Comparison of ENCODE assay signal across 1 cellular context in the genomic region with DNA sequence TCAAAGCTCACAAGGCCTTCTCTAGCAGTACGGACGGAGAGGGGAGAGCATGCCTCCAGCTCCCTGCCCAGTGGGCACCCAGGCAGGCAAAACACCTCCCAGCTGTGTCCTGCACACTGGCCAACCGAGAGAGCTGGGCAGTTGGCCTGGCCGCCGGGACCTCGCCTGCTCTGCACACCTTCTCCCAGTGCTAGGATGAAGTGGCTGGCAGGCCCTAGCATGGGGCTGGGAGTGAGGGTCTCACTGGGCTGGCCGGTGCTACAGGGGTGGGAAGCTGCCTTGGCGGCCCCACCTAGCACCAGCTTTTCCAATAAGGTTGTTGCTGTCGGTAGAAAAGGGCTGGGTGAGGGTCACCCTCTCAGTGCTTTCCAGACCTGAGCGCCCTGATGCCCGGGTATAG.
TF ChIP-seq lines count a peak whose summit lies in the region.

No MANE protein-coding gene starts in this region.

TF ChIP-seq in H1, 55 proteins besides CTCF, POLR2A, EP300 and RAD21:
- TF ChIP-seq BRCA1 (IDR thresholded peaks at IDR 0.05; ENCODE audit: low read depth, low read length), result no peak
- no peak for TF ChIP-seq CBX8 (IDR thresholded peaks at IDR 0.05; ENCODE audit: borderline replicate concordance, low read depth, low read length)
- TF ChIP-seq, protein P1, sequence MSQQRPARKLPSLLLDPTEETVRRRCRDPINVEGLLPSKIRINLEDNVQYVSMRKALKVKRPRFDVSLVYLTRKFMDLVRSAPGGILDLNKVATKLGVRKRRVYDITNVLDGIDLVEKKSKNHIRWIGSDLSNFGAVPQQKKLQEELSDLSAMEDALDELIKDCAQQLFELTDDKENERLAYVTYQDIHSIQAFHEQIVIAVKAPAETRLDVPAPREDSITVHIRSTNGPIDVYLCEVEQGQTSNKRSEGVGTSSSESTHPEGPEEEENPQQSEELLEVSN (IDR thresholded peaks at IDR 0.05), result no peak
- TF ChIP-seq SRF (IDR thresholded peaks at IDR 0.05; ENCODE audit: low read depth, low read length), result no peak
- no peak for TF ChIP-seq TCF12 (IDR thresholded peaks at IDR 0.05; ENCODE audit: low read depth, low read length)
- no peak for TF ChIP-seq SP2 (IDR thresholded peaks at IDR 0.05; ENCODE audit: low read length)
- TF ChIP-seq SP1 (IDR thresholded peaks at IDR 0.05; ENCODE audit: low read depth, low read length), result no peak
- no peak for TF ChIP-seq CTBP2 (IDR thresholded peaks at IDR 0.05; ENCODE audit: borderline replicate concordance, insufficient read depth, insufficient read length, low read length)
- TF ChIP-seq SUZ12 (IDR thresholded peaks at IDR 0.05; ENCODE audit: low read length), result no peak
- no peak for TF ChIP-seq CHD1 (IDR thresholded peaks at IDR 0.05; ENCODE audit: low read depth, low read length)
